In the genomic region with DNA sequence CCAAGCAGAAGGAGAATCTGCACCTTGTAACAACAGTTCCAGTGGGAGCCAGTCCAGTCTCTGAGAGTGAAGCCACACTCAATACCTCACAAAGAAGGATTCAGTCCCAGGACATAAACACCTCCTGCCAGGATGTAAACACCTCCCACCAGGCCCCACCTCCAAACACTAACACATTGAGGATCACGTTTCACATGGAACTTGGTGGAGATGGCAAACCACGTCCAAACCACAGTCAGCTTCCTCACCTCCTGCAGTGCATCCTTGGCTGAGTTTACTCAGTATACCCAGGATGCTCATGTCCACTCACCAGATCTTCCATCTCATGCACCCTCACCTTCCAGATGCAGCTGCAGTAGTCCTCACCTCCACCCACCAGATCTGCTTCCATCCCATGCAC, we compare ENCODE assay signal across 18 cellular contexts.
"Had no signal": no experiment of that assay in that cellular context is flagged by ENCODE, and none has a peak within 500 bp of the region (broad histone marks: within the 10 kb centered on the region; RNA-seq: fewer than 3 reads in every experiment).

No MANE protein-coding gene starts in this region.

- H2AFZ ChIP-seq: hepatocyte had no signal

- ATAC-seq: effector memory CD8-positive, alpha-beta T cell had no signal

- H3K27me3 ChIP-seq: hepatocyte had no signal

- H3K27ac ChIP-seq: adrenal gland, hepatocyte, right atrium auricular region, tibial nerve, VCaP had no signal

- H3K36me3 ChIP-seq: adrenal gland, right atrium auricular region, tibial nerve had no signal

- FAIRE-seq: urothelium cell line had no signal

- H3K79me2 ChIP-seq: hepatocyte had no signal

- DNase-seq: activated CD4-positive, alpha-beta T cell treated with anti-CD3 and anti-CD28 coated beads, Interleukin-2, amount 50 U/mL, for 4 hours; activated effector memory CD4-positive, alpha-beta T cell treated with anti-CD3 and anti-CD28 coated beads, Interleukin-2, amount 50 U/mL, for 16 hours; activated naive CD4-positive, alpha-beta T cell treated with anti-CD3 and anti-CD28 coated beads, Interleukin-2, amount 50 U/mL, for 16 hours; stimulated activated CD4-positive, alpha-beta T cell treated with anti-CD3 and anti-CD28 coated beads, Interleukin-12 subunit alpha, Interleukin-12 subunit beta, amount 100 ng/mL, for 4 hours had no signal

- H3K4me1 ChIP-seq: adrenal gland, right atrium auricular region, tibial nerve had no signal

- H3K27ac Mint-ChIP-seq: activated T-cell treated with anti-CD3 and anti-CD28 coated beads, Interleukin-2, amount 50 U/mL, for 72 hours; dendritic cell treated with granulocyte-macrophage colony-stimulating factor and Interleukin-4, amounts not matched to agents 40 ng/mL and 50 ng/mL, for 4 days; effector memory CD8-positive, alpha-beta T cell; progenitor cell of endocrine pancreas; stimulated activated naive CD8-positive, alpha-beta T cell treated with anti-CD3 and anti-CD28 coated beads, Interleukin-15, Interleukin-2, amounts not matched to agents 100 ng/mL and 50 ng/mL, for 24 hours had no signal

- H3K9me3 ChIP-seq: adrenal gland, mucosa of descending colon, right atrium auricular region, tibial nerve had no signal

- H3K4me2 ChIP-seq: hepatocyte had no signal

- H3K4me3 Mint-ChIP-seq: activated T-cell treated with anti-CD3 and anti-CD28 coated beads, Interleukin-2, amount 50 U/mL, for 72 hours; dendritic cell treated with granulocyte-macrophage colony-stimulating factor and Interleukin-4, amounts not matched to agents 40 ng/mL and 50 ng/mL, for 4 days; effector memory CD8-positive, alpha-beta T cell; neural crest cell; stimulated activated naive CD8-positive, alpha-beta T cell treated with anti-CD3 and anti-CD28 coated beads, Interleukin-15, Interleukin-2, amounts not matched to agents 100 ng/mL and 50 ng/mL, for 24 hours had no signal

- H3K4me3 ChIP-seq: adrenal gland, hepatocyte, mucosa of descending colon, right atrium auricular region, tibial nerve had no signal

- H3K9me3 Mint-ChIP-seq: activated T-cell treated with anti-CD3 and anti-CD28 coated beads, Interleukin-2, amount 50 U/mL, for 72 hours; dendritic cell treated with granulocyte-macrophage colony-stimulating factor and Interleukin-4, amounts not matched to agents 40 ng/mL and 50 ng/mL, for 4 days; effector memory CD8-positive, alpha-beta T cell; neural crest cell; stimulated activated naive CD8-positive, alpha-beta T cell treated with anti-CD3 and anti-CD28 coated beads, Interleukin-15, Interleukin-2, amounts not matched to agents 100 ng/mL and 50 ng/mL, for 24 hours had no signal

- H3K36me3 Mint-ChIP-seq: naive B cell had no signal
